8 cellular contexts compared by ENCODE assay signal in the genomic region with DNA sequence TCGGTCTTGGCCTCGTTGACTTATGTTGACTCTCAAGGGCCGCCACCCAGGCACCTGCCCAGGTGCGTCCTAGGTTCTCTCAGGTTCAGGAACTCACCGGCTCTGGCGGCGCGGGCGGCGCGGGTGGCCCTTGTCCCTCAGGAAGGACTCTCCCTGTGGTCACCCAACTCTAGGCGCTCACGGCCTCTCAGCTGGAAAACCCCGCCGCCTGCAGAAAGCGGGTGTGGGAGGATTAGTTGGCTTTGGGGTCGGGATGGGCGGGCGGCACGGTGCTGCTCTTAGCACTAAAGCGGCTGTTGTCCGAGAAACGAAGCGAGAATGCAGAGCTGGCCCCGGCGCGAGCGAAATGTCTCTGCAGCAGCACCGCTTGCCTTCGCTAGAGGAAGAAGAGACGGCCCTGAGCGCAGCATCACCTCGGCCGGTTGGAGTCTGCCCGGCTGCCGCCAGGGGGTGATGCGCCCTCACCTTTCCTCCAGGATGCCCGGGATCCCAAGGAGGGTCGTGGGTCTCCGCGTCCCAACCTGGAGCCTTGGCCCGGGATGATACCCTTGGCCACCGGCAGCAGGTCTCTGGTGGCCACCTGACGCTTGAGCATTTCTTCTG. TPM values are rescaled to one million over a fixed set of nuclear protein-coding genes. Genes with fewer than 3 reads are reported as not detected.
DNase-seq lines count a peak whose midpoint lies in the region; ATAC-seq and TF ChIP-seq lines count a peak whose summit lies in the region.

No MANE protein-coding gene starts in this region.

- H3K9ac ChIP-seq in endodermal cell (ENCODE audit: extremely low read depth, low read length, poor library complexity, severe bottlenecking), result no peak overlapping the region
- no peak overlapping the region for H3K9ac ChIP-seq in mesenchymal stem cell (ENCODE audit: low read length)

- peak; percentile 97 for TF ChIP-seq CTCF in endodermal cell (conservative IDR thresholded peaks at IDR 0.05)

- H3K4me3 Mint-ChIP-seq in endodermal cell, result peak overlapping the region; percentile 46

- H4K91ac ChIP-seq in mesenchymal stem cell (ENCODE audit: low read length), result no peak overlapping the region

- H3K9me3 Mint-ChIP-seq in endodermal cell, result no peaks in the 10 kb centered on the region

- peaks cover 52% of the 10 kb centered on the region for H3K27me3 Mint-ChIP-seq in endodermal cell (ENCODE audit: insufficient read depth)

- H3K14ac ChIP-seq in mesenchymal stem cell (ENCODE audit: low read length in 2 of 2), result no peak overlapping the region

- no peak overlapping the region for H2BK12ac ChIP-seq in mesenchymal stem cell (ENCODE audit: low read length in 2 of 2)

- peaks cover 7% of the 10 kb centered on the region for H3K4me1 Mint-ChIP-seq in endodermal cell

- no peak overlapping the region for H2AFZ ChIP-seq in mesenchymal stem cell (ENCODE audit: low read depth, low read length)

- no peak overlapping the region for H2BK120ac ChIP-seq in mesenchymal stem cell (ENCODE audit: low read depth, low read length)

- H3K18ac ChIP-seq in mesenchymal stem cell (ENCODE audit: low read depth in 1 of 2, low read length in 2 of 2), result no peak overlapping the region

- H2BK5ac ChIP-seq in mesenchymal stem cell (ENCODE audit: low read depth, low read length, poor library complexity, severe bottlenecking), result no peak overlapping the region

- no peak overlapping the region for H2BK15ac ChIP-seq in mesenchymal stem cell (ENCODE audit: low read depth, poor library complexity, severe bottlenecking)

- H3K79me1 ChIP-seq in mesenchymal stem cell (replicated peaks; ENCODE audit: low read length, poor library complexity, severe bottlenecking), result no peaks in the 10 kb centered on the region

- ATAC-seq in HG02884 (IDR thresholded peaks at IDR 0.05; ENCODE audit: unreplicated experiment) (peak; percentile 54), GM19397 (IDR thresholded peaks at IDR 0.05; ENCODE audit: unreplicated experiment) (no peak)

- H3K4me1 ChIP-seq in endodermal cell (ENCODE audit: control insufficient read depth, insufficient read depth, low read length) (no peaks in the 10 kb centered on the region), mesenchymal stem cell (ENCODE audit: control insufficient read depth, insufficient read depth, low read depth, low read length) (peaks cover 3% of the 10 kb centered on the region)

- H3K36me3 Mint-ChIP-seq in endodermal cell (ENCODE audit: low read depth), result no peaks in the 10 kb centered on the region

- H3K9me3 ChIP-seq in endodermal cell (ENCODE audit: control insufficient read depth, low read length), result no peaks in the 10 kb centered on the region
- no peaks in the 10 kb centered on the region for H3K9me3 ChIP-seq in mesenchymal stem cell (ENCODE audit: control insufficient read depth, low read length)

- H3K27ac Mint-ChIP-seq in endodermal cell, result no peak overlapping the region

- H4K8ac ChIP-seq in mesenchymal stem cell (ENCODE audit: low read length), result no peak overlapping the region

- H3K36me3 ChIP-seq in endodermal cell (ENCODE audit: control insufficient read depth, insufficient read depth, low read length) (no peaks in the 10 kb centered on the region), mesenchymal stem cell (ENCODE audit: control insufficient read depth in 1 of 2, insufficient read depth in 2 of 2, low read depth in 1 of 2, low read length in 2 of 2) (no peaks in the 10 kb centered on the region)

- DNase-seq in C1 segment of cervical spinal cord (lab: John Stamatoyannopoulos, UW) (peak in 8 of 14 donors; percentile 6 to 67 (median 14)), endodermal cell (peak; percentile 96), mesenchymal stem cell (peak; percentile 22), superior temporal gyrus (ENCODE audit: extremely low spot score) (peak; percentile 60), SIG-M5 treated with dmso at 0.1 percent for 504 hours (lab: John Stamatoyannopoulos, UW; ENCODE audit: unreplicated experiment) (no peak)
- DNase-seq in activated CD4-positive, alpha-beta T cell treated with anti-CD3 and anti-CD28 coated beads for 24 hours (ENCODE audit: low read depth in 2 of 2), result peak; percentile 8 to 10

- H3K4me3 ChIP-seq in endodermal cell (ENCODE audit: low read length), result no peak overlapping the region
- H3K4me3 ChIP-seq in mesenchymal stem cell (ENCODE audit: insufficient read depth in 1 of 2, low read depth in 1 of 2, low read length in 2 of 2), result peak overlapping the region in 1 of 2 experiments; percentile 18

- peak overlapping the region; percentile 20 for H3K4me2 ChIP-seq in mesenchymal stem cell (ENCODE audit: low read length, poor library complexity, severe bottlenecking)

- H3K27me3 ChIP-seq in endodermal cell (ENCODE audit: control insufficient read depth, insufficient read depth, low read length, poor library complexity, severe bottlenecking) (peaks cover 47% of the 10 kb centered on the region), mesenchymal stem cell (ENCODE audit: control insufficient read depth in 1 of 2, insufficient read depth in 1 of 2, low read length in 2 of 2) (peaks cover 42 to 43% of the 10 kb centered on the region in 2 experiments)

- no peak overlapping the region for H3K4ac ChIP-seq in mesenchymal stem cell (ENCODE audit: low read depth in 1 of 2, low read length in 2 of 2)

- no peak overlapping the region for H3K23ac ChIP-seq in mesenchymal stem cell (ENCODE audit: low read length in 2 of 2)

- 16 to 35% methylated on average over 20 to 44 of the region's 44 CpGs for WGBS in endodermal cell (ENCODE audit: insufficient coverage in 1 of 2, insufficient read length in 1 of 2), 2 experiments
- WGBS in mesenchymal stem cell, result 19% methylated on average over 44 of the region's 44 CpGs

- no peak overlapping the region for H2AK5ac ChIP-seq in mesenchymal stem cell (ENCODE audit: low read length, severe bottlenecking)

- H3K27ac ChIP-seq in endodermal cell (ENCODE audit: low read depth, low read length), result no peak overlapping the region
- no peak overlapping the region for H3K27ac ChIP-seq in mesenchymal stem cell (ENCODE audit: low read length, poor library complexity, severe bottlenecking)

RNA-seq across cellular contexts. Expression of gene TADA1, which starts 8.1 kb away (rescaled TPM):
- total RNA-seq in endodermal cell, result 10 to 100 TPM; 18.4 to 19.9 TPM
- polyA plus RNA-seq in endodermal cell (2013, experiment 1 of 2), result 32.6 TPM
- polyA plus RNA-seq in endodermal cell (2013, experiment 2 of 2), result 31.5 TPM
- 5.2 TPM for polyA plus RNA-seq in mesenchymal stem cell (2013, experiment 1 of 2)
- 5.5 TPM for polyA plus RNA-seq in mesenchymal stem cell (2013, experiment 2 of 2)

RNA-seq across cellular contexts. Expression of gene POGK, which starts 44.9 kb away (rescaled TPM):
- total RNA-seq in endodermal cell, result 10 to 100 TPM; 37.9 to 43.2 TPM
- 42.6 TPM for polyA plus RNA-seq in endodermal cell (2013, experiment 1 of 2)
- polyA plus RNA-seq in endodermal cell (2013, experiment 2 of 2), result 42.9 TPM
- 17.4 TPM for polyA plus RNA-seq in mesenchymal stem cell (2013, experiment 1 of 2)
- polyA plus RNA-seq in mesenchymal stem cell (2013, experiment 2 of 2), result 17.7 TPM
